ENCODE assay signal across 3 cellular contexts in genomic region chr3:45953536-45953935, GRCh38.
TF ChIP-seq lines count a peak whose summit lies in the region.

No MANE protein-coding gene starts in this region.

TF ChIP-seq in liver, 16 proteins besides CTCF, POLR2A, EP300 and RAD21:
- TF ChIP-seq FOXA1 (IDR thresholded peaks at IDR 0.05) (no peak), ATF3 (IDR thresholded peaks at IDR 0.05) (no peak), GABPA (IDR thresholded peaks at IDR 0.05 in 1 of 2, conservative IDR thresholded peaks at IDR 0.05 in 1 of 2) (no peak), SP1 (IDR thresholded peaks at IDR 0.05) (peak; percentile 75), RXRA (IDR thresholded peaks at IDR 0.05) (peak; percentile 78 to 80), TAF1 (conservative IDR thresholded peaks at IDR 0.05) (no peak), HNF4A (conservative IDR thresholded peaks at IDR 0.05) (peak; percentile 96), YY1 (IDR thresholded peaks at IDR 0.05) (no peak), FOXA2 (IDR thresholded peaks at IDR 0.05) (no peak), HNF4G (IDR thresholded peaks at IDR 0.05) (peak; percentile 63), REST (IDR thresholded peaks at IDR 0.05) (no peak), ZBTB33 (IDR thresholded peaks at IDR 0.05) (no peak), JUND (IDR thresholded peaks at IDR 0.05) (no peak), EGR1 (IDR thresholded peaks at IDR 0.05; ENCODE audit: low read depth in 2 of 2) (no peak)

TF ChIP-seq in HepG2, 621 proteins besides CTCF, POLR2A, EP300 and RAD21:
- TF ChIP-seq BHLHE40 (IDR thresholded peaks at IDR 0.05; ENCODE audit: low read length) (no peak), MTF2 (CRISPR knock-in tag; IDR thresholded peaks at IDR 0.05; ENCODE audit: borderline replicate concordance) (no peak), JUN (CRISPR knock-in tag; IDR thresholded peaks at IDR 0.05) (no peak)
TF ChIP-seq in HepG2: peak in this region for 0.

TF ChIP-seq in GM12878, 131 proteins besides CTCF, POLR2A, EP300 and RAD21:
- peak; percentile 32; the same call in 1 of the 2 replicates for TF ChIP-seq ZNF687 (IDR thresholded peaks at IDR 0.05)
- TF ChIP-seq STAT3 (IDR thresholded peaks at IDR 0.05; ENCODE audit: low read depth, low read length): no peak
